Comparison of ENCODE assay signal across 8 cellular contexts in genomic region chr1:156140879-156141707, GRCh38. TPM values are rescaled to one million over a fixed set of nuclear protein-coding genes. Genes with fewer than 3 reads are reported as not detected.
DNase-seq lines count a peak whose midpoint lies in the region; ATAC-seq and TF ChIP-seq lines count a peak whose summit lies in the region.

No MANE protein-coding gene starts in this region.

- H3K36me3 ChIP-seq in DOHH2 (ENCODE audit: control insufficient read depth, low read length) (no peaks in the 10 kb centered on the region), body of pancreas (replicated peaks in 1 of 2; ENCODE audit: insufficient read depth in 1 of 2, low read depth in 2 of 2) (peaks cover 25 to 28% of the 10 kb centered on the region in 2 donors), suprapubic skin (peaks cover 38% of the 10 kb centered on the region)

- H3K9me2 ChIP-seq in DOHH2 (replicated peaks; ENCODE audit: control insufficient read depth, low read length) = no peaks in the 10 kb centered on the region

- no peaks in the 10 kb centered on the region for H3K79me2 ChIP-seq in DOHH2 (ENCODE audit: control insufficient read depth, low read length)

- TF ChIP-seq CTCF in DOHH2 (IDR thresholded peaks at IDR 0.05; ENCODE audit: low read depth, low read length, poor library complexity, severe bottlenecking) = peak; percentile 95
- TF ChIP-seq CTCF in NB4 (IDR thresholded peaks at IDR 0.05; ENCODE audit: low read depth, low read length) = peak; percentile 70
- peak in 6 of 7 experiments; percentile 27 to 48 (median 43) for TF ChIP-seq CTCF in body of pancreas (IDR thresholded peaks at IDR 0.05)
- TF ChIP-seq CTCF in suprapubic skin (IDR thresholded peaks at IDR 0.05) = peak; percentile 26 to 66

- WGBS in body of pancreas, 2 donors = 51 to 54% methylated on average over 17 to 20 of the region's 20 CpGs
- 40% methylated on average over 12 of the region's 20 CpGs for WGBS in suprapubic skin

- H3K27me3 ChIP-seq in DOHH2 (ENCODE audit: control insufficient read depth, low read length) (no peaks in the 10 kb centered on the region), body of pancreas (no peaks in the 10 kb centered on the region), suprapubic skin (no peaks in the 10 kb centered on the region)

- TF ChIP-seq POLR2A in NB4 (IDR thresholded peaks at IDR 0.05; ENCODE audit: extremely low read depth, insufficient read length) (no peak), body of pancreas (IDR thresholded peaks at IDR 0.05) (no peak), suprapubic skin (IDR thresholded peaks at IDR 0.05) (peak in 1 of 2 donors; percentile 13)

- H3K4me3 ChIP-seq in DOHH2 (ENCODE audit: low read length) (no peak overlapping the region), NB4 (ENCODE audit: low read depth, low read length) (no peak overlapping the region), body of pancreas (no peak overlapping the region), suprapubic skin (no peak overlapping the region)

- H3K9me3 ChIP-seq in DOHH2 (ENCODE audit: control insufficient read depth, insufficient read depth, low read length) (no peaks in the 10 kb centered on the region), body of pancreas (no peaks in the 10 kb centered on the region), suprapubic skin (no peaks in the 10 kb centered on the region)

- H3F3A ChIP-seq in DOHH2 (ENCODE audit: control insufficient read depth, insufficient read depth) = no peaks in the 10 kb centered on the region

- intact Hi-C loops in body of pancreas (cut with DNase I) = no loop called here

- no peak overlapping the region for H3K4me2 ChIP-seq in DOHH2 (ENCODE audit: low read length)

- no peaks in the 10 kb centered on the region for H4K20me1 ChIP-seq in DOHH2 (ENCODE audit: control insufficient read depth, insufficient read depth, low read depth, low read length)

- H3K4me1 ChIP-seq in DOHH2 (ENCODE audit: control insufficient read depth, low read length) (peaks cover 4% of the 10 kb centered on the region), body of pancreas (no peaks in the 10 kb centered on the region), suprapubic skin (peaks cover 34% of the 10 kb centered on the region)

- DNase-seq in NB4 (ENCODE audit: low read depth) (peak; percentile 41), body of pancreas (no peak), left lobe of liver (ENCODE audit: low spot score) (no peak), suprapubic skin (ENCODE audit: low spot score in 2 of 2) (no peak), NCI-H526 treated with DMSO at 0.1 percent for 48 hours (lab: John Stamatoyannopoulos, UW) (no peak), SW480 (ENCODE audit: low spot score) (no peak)

- H3K27ac ChIP-seq in DOHH2 (ENCODE audit: low read depth, low read length) (no peak overlapping the region), body of pancreas (no peak overlapping the region), suprapubic skin (peak overlapping the region; percentile 70)

- ATAC-seq in body of pancreas = no peak
- peak; percentile 32 for ATAC-seq in left lobe of liver
- no peak for ATAC-seq in HG02938 (IDR thresholded peaks at IDR 0.05; ENCODE audit: unreplicated experiment)

- TF ChIP-seq EP300 in suprapubic skin (IDR thresholded peaks at IDR 0.05) = no peak

RNA-seq across cellular contexts. Expression of gene SEMA4A, which starts 12.3 kb away (rescaled TPM):
- total RNA-seq in body of pancreas = 10 to 100 TPM in 1 of 2 donors, 1 to 10 TPM in 1; 2.6 to 11.9 TPM
- 0.88 TPM for total RNA-seq in left lobe of liver
- total RNA-seq in suprapubic skin = 10 to 100 TPM; 43.8 to 61.2 (median 50.2) TPM

RNA-seq across cellular contexts. Expression of gene LMNA, which starts 26.6 kb away (rescaled TPM):
- total RNA-seq in body of pancreas (100 to 1,000 TPM; 152 to 186 TPM), left lobe of liver (120 TPM), suprapubic skin (100 to 1,000 TPM; 574 to 977 (median 714) TPM)

RNA-seq across cellular contexts. Expression of gene SLC25A44, which starts 52.8 kb away (rescaled TPM):
- 10 to 100 TPM in 1 of 2 donors, 1 to 10 TPM in 1; 5.2 to 13.2 TPM for total RNA-seq in body of pancreas
- total RNA-seq in left lobe of liver = 25.4 TPM
- total RNA-seq in suprapubic skin = 10 to 100 TPM; 15.1 to 20.4 (median 17.2) TPM

RNA-seq across cellular contexts. Expression of gene MEX3A, which starts 58.8 kb away (rescaled TPM):
- total RNA-seq in body of pancreas (1 to 10 TPM in 1 of 2 donors, under 1 TPM in 1; 0.99 to 4.7 TPM), left lobe of liver (1.1 TPM), suprapubic skin (1 to 10 TPM in 2 of 4 donors, under 1 TPM in 2; 0.42 to 2.7 (median 1.0) TPM)

Comparison
In these comparisons a context has a peak if more than half of its experiments do, and no peak if none do; other contexts are left out.
1. CTCF ChIP-seq: peak in every context shown above with its lines; median percentile 95 in DOHH2; 70 in NB4; 46 in suprapubic skin; 43 in body of pancreas.